Comparison of ENCODE assay signal across 1 cellular context in the genomic region with DNA sequence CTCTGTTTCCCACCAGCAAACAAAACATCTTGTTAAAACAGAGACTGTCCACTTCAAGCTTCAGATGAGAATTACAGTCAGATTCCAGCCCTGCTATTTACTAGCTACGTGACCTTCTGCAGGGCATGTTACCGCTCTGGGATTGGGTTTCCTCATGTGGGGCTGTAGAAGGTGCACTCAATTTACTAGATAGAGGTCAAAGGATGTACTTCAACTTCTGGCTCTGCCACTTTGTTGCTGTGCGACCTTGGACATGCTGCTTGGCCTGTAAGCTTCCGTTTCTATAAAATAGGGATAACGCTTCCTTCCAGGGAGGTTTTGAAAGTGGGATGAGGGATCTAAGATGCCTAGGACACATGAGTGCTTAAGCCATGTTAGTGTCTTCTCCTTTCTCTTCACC.
TF ChIP-seq lines count a peak whose summit lies in the region.

No MANE protein-coding gene starts in this region.

TF ChIP-seq in HepG2, 621 proteins besides CTCF, POLR2A, EP300 and RAD21 (continued from another document and continues in another):
- TF ChIP-seq, protein P1, sequence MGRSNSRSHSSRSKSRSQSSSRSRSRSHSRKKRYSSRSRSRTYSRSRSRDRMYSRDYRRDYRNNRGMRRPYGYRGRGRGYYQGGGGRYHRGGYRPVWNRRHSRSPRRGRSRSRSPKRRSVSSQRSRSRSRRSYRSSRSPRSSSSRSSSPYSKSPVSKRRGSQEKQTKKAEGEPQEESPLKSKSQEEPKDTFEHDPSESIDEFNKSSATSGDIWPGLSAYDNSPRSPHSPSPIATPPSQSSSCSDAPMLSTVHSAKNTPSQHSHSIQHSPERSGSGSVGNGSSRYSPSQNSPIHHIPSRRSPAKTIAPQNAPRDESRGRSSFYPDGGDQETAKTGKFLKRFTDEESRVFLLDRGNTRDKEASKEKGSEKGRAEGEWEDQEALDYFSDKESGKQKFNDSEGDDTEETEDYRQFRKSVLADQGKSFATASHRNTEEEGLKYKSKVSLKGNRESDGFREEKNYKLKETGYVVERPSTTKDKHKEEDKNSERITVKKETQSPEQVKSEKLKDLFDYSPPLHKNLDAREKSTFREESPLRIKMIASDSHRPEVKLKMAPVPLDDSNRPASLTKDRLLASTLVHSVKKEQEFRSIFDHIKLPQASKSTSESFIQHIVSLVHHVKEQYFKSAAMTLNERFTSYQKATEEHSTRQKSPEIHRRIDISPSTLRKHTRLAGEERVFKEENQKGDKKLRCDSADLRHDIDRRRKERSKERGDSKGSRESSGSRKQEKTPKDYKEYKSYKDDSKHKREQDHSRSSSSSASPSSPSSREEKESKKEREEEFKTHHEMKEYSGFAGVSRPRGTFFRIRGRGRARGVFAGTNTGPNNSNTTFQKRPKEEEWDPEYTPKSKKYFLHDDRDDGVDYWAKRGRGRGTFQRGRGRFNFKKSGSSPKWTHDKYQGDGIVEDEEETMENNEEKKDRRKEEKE (IDR thresholded peaks at IDR 0.05): no peak
- TF ChIP-seq THAP11 (CRISPR knock-in tag; IDR thresholded peaks at IDR 0.05) (no peak), ZSCAN31 (CRISPR knock-in tag; IDR thresholded peaks at IDR 0.05; ENCODE audit: low read depth) (0 out of 2 replicates have a peak, but pooled peaks have one; percentile 21), SATB2 (CRISPR knock-in tag; IDR thresholded peaks at IDR 0.05) (no peak), ZNF33B (CRISPR knock-in tag; IDR thresholded peaks at IDR 0.05) (no peak), TARDBP (CRISPR knock-in tag; IDR thresholded peaks at IDR 0.05) (peak; percentile 83; the same call in 1 of the 2 replicates), ATRX (CRISPR knock-in tag; IDR thresholded peaks at IDR 0.05; ENCODE audit: borderline replicate concordance) (no peak), ZNF557 (CRISPR knock-in tag; IDR thresholded peaks at IDR 0.05) (no peak), ZKSCAN8 (CRISPR knock-in tag; IDR thresholded peaks at IDR 0.05; ENCODE audit: borderline replicate concordance) (0 out of 2 replicates have a peak, but pooled peaks have one; percentile 29), MAFG (CRISPR knock-in tag; IDR thresholded peaks at IDR 0.05) (no peak), AHR (CRISPR knock-in tag; IDR thresholded peaks at IDR 0.05) (no peak), ZNF788 (CRISPR knock-in tag; IDR thresholded peaks at IDR 0.05; ENCODE audit: borderline replicate concordance) (no peak; the same call in 1 of the 2 replicates), ASH2L (IDR thresholded peaks at IDR 0.05; ENCODE audit: insufficient read length, low read depth, low read length) (peak; percentile 47), ZNF496 (CRISPR knock-in tag; IDR thresholded peaks at IDR 0.05; ENCODE audit: insufficient replicate concordance) (no peak), BRCA1 (CRISPR knock-in tag; IDR thresholded peaks at IDR 0.05) (0 out of 2 replicates have a peak, but pooled peaks have one; percentile 63), ZBTB42 (CRISPR knock-in tag; IDR thresholded peaks at IDR 0.05) (no peak), MTF1 (CRISPR knock-in tag; IDR thresholded peaks at IDR 0.05) (no peak), ZNF678 (CRISPR knock-in tag; IDR thresholded peaks at IDR 0.05) (no peak), ZNF567 (CRISPR knock-in tag; IDR thresholded peaks at IDR 0.05; ENCODE audit: borderline replicate concordance) (0 out of 2 replicates have a peak, but pooled peaks have one; percentile 28), DPF2 (CRISPR knock-in tag; IDR thresholded peaks at IDR 0.05; ENCODE audit: borderline replicate concordance, low read depth) (peak; percentile 64; the same call in 1 of the 2 replicates), SIN3A (IDR thresholded peaks at IDR 0.05; ENCODE audit: borderline replicate concordance, low read depth, low read length) (no peak), RXRA (CRISPR knock-in tag; IDR thresholded peaks at IDR 0.05) (peak; percentile 32; the same call in 1 of the 2 replicates), ARID2 (CRISPR knock-in tag; IDR thresholded peaks at IDR 0.05; ENCODE audit: borderline replicate concordance) (0 out of 2 replicates have a peak, but pooled peaks have one; percentile 40), ZBTB21 (CRISPR knock-in tag; IDR thresholded peaks at IDR 0.05) (no peak), ZNF337 (CRISPR knock-in tag; IDR thresholded peaks at IDR 0.05; ENCODE audit: borderline replicate concordance, low read depth) (peak; percentile 64; the same call in 1 of the 2 replicates), ZNF121 (CRISPR knock-in tag; IDR thresholded peaks at IDR 0.05) (no peak), REXO4 (CRISPR knock-in tag; IDR thresholded peaks at IDR 0.05; ENCODE audit: borderline replicate concordance) (no peak), MEIS1 (CRISPR knock-in tag; IDR thresholded peaks at IDR 0.05; ENCODE audit: borderline replicate concordance) (peak; percentile 60; the same call in 1 of the 2 replicates), NFE2 (CRISPR knock-in tag; IDR thresholded peaks at IDR 0.05) (no peak), SOX5 (CRISPR knock-in tag; IDR thresholded peaks at IDR 0.05; ENCODE audit: borderline replicate concordance) (peak; percentile 56; the same call in 1 of the 2 replicates), NAIF1 (CRISPR knock-in tag; IDR thresholded peaks at IDR 0.05; ENCODE audit: borderline replicate concordance) (no peak)
- TF ChIP-seq, protein P2, sequence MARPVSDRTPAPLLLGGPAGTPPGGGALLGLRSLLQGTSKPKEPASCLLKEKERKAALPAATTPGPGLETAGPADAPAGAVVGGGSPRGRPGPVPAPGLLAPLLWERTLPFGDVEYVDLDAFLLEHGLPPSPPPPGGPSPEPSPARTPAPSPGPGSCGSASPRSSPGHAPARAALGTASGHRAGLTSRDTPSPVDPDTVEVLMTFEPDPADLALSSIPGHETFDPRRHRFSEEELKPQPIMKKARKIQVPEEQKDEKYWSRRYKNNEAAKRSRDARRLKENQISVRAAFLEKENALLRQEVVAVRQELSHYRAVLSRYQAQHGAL (CRISPR knock-in tag; IDR thresholded peaks at IDR 0.05; ENCODE audit: not compliant biosample characterization): no peak
- TF ChIP-seq, protein P3, sequence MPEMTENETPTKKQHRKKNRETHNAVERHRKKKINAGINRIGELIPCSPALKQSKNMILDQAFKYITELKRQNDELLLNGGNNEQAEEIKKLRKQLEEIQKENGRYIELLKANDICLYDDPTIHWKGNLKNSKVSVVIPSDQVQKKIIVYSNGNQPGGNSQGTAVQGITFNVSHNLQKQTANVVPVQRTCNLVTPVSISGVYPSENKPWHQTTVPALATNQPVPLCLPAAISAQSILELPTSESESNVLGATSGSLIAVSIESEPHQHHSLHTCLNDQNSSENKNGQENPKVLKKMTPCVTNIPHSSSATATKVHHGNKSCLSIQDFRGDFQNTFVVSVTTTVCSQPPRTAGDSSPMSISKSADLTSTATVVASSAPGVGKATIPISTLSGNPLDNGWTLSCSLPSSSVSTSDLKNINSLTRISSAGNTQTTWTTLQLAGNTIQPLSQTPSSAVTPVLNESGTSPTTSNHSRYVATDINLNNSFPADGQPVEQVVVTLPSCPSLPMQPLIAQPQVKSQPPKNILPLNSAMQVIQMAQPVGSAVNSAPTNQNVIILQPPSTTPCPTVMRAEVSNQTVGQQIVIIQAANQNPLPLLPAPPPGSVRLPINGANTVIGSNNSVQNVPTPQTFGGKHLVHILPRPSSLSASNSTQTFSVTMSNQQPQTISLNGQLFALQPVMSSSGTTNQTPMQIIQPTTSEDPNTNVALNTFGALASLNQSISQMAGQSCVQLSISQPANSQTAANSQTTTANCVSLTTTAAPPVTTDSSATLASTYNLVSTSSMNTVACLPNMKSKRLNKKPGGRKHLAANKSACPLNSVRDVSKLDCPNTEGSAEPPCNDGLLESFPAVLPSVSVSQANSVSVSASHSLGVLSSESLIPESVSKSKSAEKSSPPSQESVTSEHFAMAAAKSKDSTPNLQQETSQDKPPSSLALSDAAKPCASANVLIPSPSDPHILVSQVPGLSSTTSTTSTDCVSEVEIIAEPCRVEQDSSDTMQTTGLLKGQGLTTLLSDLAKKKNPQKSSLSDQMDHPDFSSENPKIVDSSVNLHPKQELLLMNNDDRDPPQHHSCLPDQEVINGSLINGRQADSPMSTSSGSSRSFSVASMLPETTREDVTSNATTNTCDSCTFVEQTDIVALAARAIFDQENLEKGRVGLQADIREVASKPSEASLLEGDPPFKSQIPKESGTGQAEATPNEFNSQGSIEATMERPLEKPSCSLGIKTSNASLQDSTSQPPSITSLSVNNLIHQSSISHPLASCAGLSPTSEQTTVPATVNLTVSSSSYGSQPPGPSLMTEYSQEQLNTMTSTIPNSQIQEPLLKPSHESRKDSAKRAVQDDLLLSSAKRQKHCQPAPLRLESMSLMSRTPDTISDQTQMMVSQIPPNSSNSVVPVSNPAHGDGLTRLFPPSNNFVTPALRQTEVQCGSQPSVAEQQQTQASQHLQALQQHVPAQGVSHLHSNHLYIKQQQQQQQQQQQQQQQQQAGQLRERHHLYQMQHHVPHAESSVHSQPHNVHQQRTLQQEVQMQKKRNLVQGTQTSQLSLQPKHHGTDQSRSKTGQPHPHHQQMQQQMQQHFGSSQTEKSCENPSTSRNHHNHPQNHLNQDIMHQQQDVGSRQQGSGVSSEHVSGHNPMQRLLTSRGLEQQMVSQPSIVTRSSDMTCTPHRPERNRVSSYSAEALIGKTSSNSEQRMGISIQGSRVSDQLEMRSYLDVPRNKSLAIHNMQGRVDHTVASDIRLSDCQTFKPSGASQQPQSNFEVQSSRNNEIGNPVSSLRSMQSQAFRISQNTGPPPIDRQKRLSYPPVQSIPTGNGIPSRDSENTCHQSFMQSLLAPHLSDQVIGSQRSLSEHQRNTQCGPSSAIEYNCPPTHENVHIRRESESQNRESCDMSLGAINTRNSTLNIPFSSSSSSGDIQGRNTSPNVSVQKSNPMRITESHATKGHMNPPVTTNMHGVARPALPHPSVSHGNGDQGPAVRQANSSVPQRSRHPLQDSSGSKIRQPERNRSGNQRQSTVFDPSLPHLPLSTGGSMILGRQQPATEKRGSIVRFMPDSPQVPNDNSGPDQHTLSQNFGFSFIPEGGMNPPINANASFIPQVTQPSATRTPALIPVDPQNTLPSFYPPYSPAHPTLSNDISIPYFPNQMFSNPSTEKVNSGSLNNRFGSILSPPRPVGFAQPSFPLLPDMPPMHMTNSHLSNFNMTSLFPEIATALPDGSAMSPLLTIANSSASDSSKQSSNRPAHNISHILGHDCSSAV (CRISPR knock-in tag; IDR thresholded peaks at IDR 0.05; ENCODE audit: borderline replicate concordance): no peak
- TF ChIP-seq, protein P4, sequence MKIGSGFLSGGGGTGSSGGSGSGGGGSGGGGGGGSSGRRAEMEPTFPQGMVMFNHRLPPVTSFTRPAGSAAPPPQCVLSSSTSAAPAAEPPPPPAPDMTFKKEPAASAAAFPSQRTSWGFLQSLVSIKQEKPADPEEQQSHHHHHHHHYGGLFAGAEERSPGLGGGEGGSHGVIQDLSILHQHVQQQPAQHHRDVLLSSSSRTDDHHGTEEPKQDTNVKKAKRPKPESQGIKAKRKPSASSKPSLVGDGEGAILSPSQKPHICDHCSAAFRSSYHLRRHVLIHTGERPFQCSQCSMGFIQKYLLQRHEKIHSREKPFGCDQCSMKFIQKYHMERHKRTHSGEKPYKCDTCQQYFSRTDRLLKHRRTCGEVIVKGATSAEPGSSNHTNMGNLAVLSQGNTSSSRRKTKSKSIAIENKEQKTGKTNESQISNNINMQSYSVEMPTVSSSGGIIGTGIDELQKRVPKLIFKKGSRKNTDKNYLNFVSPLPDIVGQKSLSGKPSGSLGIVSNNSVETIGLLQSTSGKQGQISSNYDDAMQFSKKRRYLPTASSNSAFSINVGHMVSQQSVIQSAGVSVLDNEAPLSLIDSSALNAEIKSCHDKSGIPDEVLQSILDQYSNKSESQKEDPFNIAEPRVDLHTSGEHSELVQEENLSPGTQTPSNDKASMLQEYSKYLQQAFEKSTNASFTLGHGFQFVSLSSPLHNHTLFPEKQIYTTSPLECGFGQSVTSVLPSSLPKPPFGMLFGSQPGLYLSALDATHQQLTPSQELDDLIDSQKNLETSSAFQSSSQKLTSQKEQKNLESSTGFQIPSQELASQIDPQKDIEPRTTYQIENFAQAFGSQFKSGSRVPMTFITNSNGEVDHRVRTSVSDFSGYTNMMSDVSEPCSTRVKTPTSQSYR (CRISPR knock-in tag; IDR thresholded peaks at IDR 0.05; ENCODE audit: borderline replicate concordance): 0 out of 2 replicates have a peak, but pooled peaks have one; percentile 8
- TF ChIP-seq, protein P5, sequence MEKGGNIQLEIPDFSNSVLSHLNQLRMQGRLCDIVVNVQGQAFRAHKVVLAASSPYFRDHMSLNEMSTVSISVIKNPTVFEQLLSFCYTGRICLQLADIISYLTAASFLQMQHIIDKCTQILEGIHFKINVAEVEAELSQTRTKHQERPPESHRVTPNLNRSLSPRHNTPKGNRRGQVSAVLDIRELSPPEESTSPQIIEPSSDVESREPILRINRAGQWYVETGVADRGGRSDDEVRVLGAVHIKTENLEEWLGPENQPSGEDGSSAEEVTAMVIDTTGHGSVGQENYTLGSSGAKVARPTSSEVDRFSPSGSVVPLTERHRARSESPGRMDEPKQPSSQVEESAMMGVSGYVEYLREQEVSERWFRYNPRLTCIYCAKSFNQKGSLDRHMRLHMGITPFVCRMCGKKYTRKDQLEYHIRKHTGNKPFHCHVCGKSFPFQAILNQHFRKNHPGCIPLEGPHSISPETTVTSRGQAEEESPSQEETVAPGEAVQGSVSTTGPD (CRISPR knock-in tag; IDR thresholded peaks at IDR 0.05): no peak
- TF ChIP-seq, protein P6, sequence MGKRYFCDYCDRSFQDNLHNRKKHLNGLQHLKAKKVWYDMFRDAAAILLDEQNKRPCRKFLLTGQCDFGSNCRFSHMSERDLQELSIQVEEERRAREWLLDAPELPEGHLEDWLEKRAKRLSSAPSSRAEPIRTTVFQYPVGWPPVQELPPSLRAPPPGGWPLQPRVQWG (CRISPR knock-in tag; IDR thresholded peaks at IDR 0.05; ENCODE audit: borderline replicate concordance, low read depth): no peak
- TF ChIP-seq, protein P7, sequence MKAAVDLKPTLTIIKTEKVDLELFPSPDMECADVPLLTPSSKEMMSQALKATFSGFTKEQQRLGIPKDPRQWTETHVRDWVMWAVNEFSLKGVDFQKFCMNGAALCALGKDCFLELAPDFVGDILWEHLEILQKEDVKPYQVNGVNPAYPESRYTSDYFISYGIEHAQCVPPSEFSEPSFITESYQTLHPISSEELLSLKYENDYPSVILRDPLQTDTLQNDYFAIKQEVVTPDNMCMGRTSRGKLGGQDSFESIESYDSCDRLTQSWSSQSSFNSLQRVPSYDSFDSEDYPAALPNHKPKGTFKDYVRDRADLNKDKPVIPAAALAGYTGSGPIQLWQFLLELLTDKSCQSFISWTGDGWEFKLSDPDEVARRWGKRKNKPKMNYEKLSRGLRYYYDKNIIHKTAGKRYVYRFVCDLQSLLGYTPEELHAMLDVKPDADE (CRISPR knock-in tag; IDR thresholded peaks at IDR 0.05): no peak
- TF ChIP-seq, protein P8, sequence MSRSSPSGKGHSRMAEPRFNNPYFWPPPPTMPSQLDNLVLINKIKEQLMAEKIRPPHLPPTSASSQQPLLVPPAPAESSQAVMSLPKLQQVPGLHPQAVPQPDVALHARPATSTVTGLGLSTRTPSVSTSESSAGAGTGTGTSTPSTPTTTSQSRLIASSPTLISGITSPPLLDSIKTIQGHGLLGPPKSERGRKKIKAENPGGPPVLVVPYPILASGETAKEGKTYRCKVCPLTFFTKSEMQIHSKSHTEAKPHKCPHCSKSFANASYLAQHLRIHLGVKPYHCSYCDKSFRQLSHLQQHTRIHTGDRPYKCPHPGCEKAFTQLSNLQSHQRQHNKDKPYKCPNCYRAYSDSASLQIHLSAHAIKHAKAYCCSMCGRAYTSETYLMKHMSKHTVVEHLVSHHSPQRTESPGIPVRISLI (CRISPR knock-in tag; IDR thresholded peaks at IDR 0.05; ENCODE audit: borderline replicate concordance): peak; percentile 47; the same call in 1 of the 2 replicates
- TF ChIP-seq, protein P9, sequence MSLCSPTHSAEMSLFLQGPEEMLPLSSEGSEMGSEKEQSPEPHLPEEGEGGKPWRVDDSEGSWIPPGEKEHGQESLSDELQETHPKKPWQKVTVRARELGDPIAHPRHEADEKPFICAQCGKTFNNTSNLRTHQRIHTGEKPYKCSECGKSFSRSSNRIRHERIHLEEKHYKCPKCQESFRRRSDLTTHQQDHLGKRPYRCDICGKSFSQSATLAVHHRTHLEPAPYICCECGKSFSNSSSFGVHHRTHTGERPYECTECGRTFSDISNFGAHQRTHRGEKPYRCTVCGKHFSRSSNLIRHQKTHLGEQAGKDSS (CRISPR knock-in tag; IDR thresholded peaks at IDR 0.05; ENCODE audit: borderline replicate concordance, low read depth): no peak
